2 cellular contexts compared by ENCODE assay signal in genomic region chr16:53090271-53090590, GRCh38.
TF ChIP-seq lines count a peak whose summit lies in the region.

No MANE protein-coding gene starts in this region.

TF ChIP-seq in SK-N-SH, 30 proteins besides CTCF, POLR2A, EP300 and RAD21 (continued from another document):
- TF ChIP-seq, protein P1, sequence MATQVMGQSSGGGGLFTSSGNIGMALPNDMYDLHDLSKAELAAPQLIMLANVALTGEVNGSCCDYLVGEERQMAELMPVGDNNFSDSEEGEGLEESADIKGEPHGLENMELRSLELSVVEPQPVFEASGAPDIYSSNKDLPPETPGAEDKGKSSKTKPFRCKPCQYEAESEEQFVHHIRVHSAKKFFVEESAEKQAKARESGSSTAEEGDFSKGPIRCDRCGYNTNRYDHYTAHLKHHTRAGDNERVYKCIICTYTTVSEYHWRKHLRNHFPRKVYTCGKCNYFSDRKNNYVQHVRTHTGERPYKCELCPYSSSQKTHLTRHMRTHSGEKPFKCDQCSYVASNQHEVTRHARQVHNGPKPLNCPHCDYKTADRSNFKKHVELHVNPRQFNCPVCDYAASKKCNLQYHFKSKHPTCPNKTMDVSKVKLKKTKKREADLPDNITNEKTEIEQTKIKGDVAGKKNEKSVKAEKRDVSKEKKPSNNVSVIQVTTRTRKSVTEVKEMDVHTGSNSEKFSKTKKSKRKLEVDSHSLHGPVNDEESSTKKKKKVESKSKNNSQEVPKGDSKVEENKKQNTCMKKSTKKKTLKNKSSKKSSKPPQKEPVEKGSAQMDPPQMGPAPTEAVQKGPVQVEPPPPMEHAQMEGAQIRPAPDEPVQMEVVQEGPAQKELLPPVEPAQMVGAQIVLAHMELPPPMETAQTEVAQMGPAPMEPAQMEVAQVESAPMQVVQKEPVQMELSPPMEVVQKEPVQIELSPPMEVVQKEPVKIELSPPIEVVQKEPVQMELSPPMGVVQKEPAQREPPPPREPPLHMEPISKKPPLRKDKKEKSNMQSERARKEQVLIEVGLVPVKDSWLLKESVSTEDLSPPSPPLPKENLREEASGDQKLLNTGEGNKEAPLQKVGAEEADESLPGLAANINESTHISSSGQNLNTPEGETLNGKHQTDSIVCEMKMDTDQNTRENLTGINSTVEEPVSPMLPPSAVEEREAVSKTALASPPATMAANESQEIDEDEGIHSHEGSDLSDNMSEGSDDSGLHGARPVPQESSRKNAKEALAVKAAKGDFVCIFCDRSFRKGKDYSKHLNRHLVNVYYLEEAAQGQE (IDR thresholded peaks at IDR 0.05; ENCODE audit: low read depth, low read length): no peak
- no peak for TF ChIP-seq SIN3A (IDR thresholded peaks at IDR 0.05; ENCODE audit: borderline replicate concordance, low read depth, low read length)
- TF ChIP-seq IRF3 (IDR thresholded peaks at IDR 0.05; ENCODE audit: low read depth, low read length): no peak
- TF ChIP-seq GABPA (IDR thresholded peaks at IDR 0.05; ENCODE audit: low read depth): no peak
- no peak for TF ChIP-seq EZH2phosphoT487 (IDR thresholded peaks at IDR 0.05; ENCODE audit: borderline replicate concordance, low read depth)
- TF ChIP-seq, protein P2, sequence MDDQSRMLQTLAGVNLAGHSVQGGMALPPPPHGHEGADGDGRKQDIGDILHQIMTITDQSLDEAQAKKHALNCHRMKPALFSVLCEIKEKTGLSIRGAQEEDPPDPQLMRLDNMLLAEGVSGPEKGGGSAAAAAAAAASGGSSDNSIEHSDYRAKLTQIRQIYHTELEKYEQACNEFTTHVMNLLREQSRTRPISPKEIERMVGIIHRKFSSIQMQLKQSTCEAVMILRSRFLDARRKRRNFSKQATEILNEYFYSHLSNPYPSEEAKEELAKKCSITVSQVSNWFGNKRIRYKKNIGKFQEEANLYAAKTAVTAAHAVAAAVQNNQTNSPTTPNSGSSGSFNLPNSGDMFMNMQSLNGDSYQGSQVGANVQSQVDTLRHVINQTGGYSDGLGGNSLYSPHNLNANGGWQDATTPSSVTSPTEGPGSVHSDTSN (IDR thresholded peaks at IDR 0.05): no peak
- TF ChIP-seq TEAD4 (IDR thresholded peaks at IDR 0.05; ENCODE audit: borderline replicate concordance, insufficient read depth): no peak
- TF ChIP-seq POLR2AphosphoS5 (IDR thresholded peaks at IDR 0.05; ENCODE audit: low read depth, low read length): no peak
- TF ChIP-seq, protein P3, sequence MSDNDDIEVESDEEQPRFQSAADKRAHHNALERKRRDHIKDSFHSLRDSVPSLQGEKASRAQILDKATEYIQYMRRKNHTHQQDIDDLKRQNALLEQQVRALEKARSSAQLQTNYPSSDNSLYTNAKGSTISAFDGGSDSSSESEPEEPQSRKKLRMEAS (IDR thresholded peaks at IDR 0.05; ENCODE audit: low read depth): no peak
- TF ChIP-seq MXI1 (IDR thresholded peaks at IDR 0.05; ENCODE audit: low read depth, low read length): no peak
TF ChIP-seq in SK-N-SH: peak in this region for 0.

TF ChIP-seq in SK-N-SH treated with all-trans-retinoic acid at 6 μM for 48 hours, 23 proteins besides CTCF, POLR2A, EP300 and RAD21 (continued from another document):
- TF ChIP-seq, protein P4, sequence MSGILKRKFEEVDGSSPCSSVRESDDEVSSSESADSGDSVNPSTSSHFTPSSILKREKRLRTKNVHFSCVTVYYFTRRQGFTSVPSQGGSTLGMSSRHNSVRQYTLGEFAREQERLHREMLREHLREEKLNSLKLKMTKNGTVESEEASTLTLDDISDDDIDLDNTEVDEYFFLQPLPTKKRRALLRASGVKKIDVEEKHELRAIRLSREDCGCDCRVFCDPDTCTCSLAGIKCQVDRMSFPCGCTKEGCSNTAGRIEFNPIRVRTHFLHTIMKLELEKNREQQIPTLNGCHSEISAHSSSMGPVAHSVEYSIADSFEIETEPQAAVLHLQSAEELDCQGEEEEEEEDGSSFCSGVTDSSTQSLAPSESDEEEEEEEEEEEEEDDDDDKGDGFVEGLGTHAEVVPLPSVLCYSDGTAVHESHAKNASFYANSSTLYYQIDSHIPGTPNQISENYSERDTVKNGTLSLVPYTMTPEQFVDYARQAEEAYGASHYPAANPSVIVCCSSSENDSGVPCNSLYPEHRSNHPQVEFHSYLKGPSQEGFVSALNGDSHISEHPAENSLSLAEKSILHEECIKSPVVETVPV (CRISPR knock-in tag; IDR thresholded peaks at IDR 0.05): no peak
- TF ChIP-seq CREB5 (CRISPR knock-in tag; IDR thresholded peaks at IDR 0.05; ENCODE audit: low read depth): no peak
- TF ChIP-seq ZNF565 (CRISPR knock-in tag; conservative IDR thresholded peaks at IDR 0.05; ENCODE audit: low read depth): no peak
- TF ChIP-seq, protein P5, sequence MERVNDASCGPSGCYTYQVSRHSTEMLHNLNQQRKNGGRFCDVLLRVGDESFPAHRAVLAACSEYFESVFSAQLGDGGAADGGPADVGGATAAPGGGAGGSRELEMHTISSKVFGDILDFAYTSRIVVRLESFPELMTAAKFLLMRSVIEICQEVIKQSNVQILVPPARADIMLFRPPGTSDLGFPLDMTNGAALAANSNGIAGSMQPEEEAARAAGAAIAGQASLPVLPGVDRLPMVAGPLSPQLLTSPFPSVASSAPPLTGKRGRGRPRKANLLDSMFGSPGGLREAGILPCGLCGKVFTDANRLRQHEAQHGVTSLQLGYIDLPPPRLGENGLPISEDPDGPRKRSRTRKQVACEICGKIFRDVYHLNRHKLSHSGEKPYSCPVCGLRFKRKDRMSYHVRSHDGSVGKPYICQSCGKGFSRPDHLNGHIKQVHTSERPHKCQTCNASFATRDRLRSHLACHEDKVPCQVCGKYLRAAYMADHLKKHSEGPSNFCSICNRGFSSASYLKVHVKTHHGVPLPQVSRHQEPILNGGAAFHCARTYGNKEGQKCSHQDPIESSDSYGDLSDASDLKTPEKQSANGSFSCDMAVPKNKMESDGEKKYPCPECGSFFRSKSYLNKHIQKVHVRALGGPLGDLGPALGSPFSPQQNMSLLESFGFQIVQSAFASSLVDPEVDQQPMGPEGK (CRISPR knock-in tag; IDR thresholded peaks at IDR 0.05; ENCODE audit: borderline replicate concordance): no peak
- TF ChIP-seq OSR1 (CRISPR knock-in tag; IDR thresholded peaks at IDR 0.05): no peak
- TF ChIP-seq ZFP30 (CRISPR knock-in tag; IDR thresholded peaks at IDR 0.05): no peak
- TF ChIP-seq ZC3H10 (CRISPR knock-in tag; IDR thresholded peaks at IDR 0.05): no peak
- TF ChIP-seq, protein P6, sequence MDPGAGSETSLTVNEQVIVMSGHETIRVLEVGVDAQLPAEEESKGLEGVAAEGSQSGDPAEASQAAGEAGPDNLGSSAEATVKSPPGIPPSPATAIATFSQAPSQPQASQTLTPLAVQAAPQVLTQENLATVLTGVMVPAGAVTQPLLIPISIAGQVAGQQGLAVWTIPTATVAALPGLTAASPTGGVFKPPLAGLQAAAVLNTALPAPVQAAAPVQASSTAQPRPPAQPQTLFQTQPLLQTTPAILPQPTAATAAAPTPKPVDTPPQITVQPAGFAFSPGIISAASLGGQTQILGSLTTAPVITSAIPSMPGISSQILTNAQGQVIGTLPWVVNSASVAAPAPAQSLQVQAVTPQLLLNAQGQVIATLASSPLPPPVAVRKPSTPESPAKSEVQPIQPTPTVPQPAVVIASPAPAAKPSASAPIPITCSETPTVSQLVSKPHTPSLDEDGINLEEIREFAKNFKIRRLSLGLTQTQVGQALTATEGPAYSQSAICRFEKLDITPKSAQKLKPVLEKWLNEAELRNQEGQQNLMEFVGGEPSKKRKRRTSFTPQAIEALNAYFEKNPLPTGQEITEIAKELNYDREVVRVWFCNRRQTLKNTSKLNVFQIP (CRISPR knock-in tag; IDR thresholded peaks at IDR 0.05; ENCODE audit: borderline replicate concordance, low read depth): no peak
- no peak for TF ChIP-seq SNAI2 (CRISPR knock-in tag; IDR thresholded peaks at IDR 0.05)
- no peak for TF ChIP-seq RARB (CRISPR knock-in tag; IDR thresholded peaks at IDR 0.05)
